16 cellular contexts compared by ENCODE assay signal in genomic region chr16:65044861-65045260, GRCh38.
DNase-seq lines count a peak whose midpoint lies in the region; ATAC-seq and TF ChIP-seq lines count a peak whose summit lies in the region.
"Had no signal": no experiment of that assay in that cellular context is flagged by ENCODE, and none has a peak within 500 bp of the region (broad histone marks: within the 10 kb centered on the region; RNA-seq: fewer than 3 reads in every experiment).

No MANE protein-coding gene starts in this region.

- peaks cover 60% of the 10 kb centered on the region for H3K4me1 Mint-ChIP-seq in HFFc6 (ENCODE audit: low read depth)
- peaks cover 38% of the 10 kb centered on the region for H3K4me1 Mint-ChIP-seq in brain
- no peaks in the 10 kb centered on the region for H3K4me1 Mint-ChIP-seq in natural killer cell treated with Interleukin-12 subunit alpha and Interleukin-12 subunit beta and Interleukin-15 and Interleukin-18, amount 100 ng/mL, for 72 hours (ENCODE audit: low read depth in 2 of 2)
- no peaks in the 10 kb centered on the region for H3K4me1 Mint-ChIP-seq in activated T-helper 17 cell treated with anti-CD3 and anti-CD28 coated beads, Interleukin-2, amount 50 U/mL, for 72 hours
- H3K4me1 Mint-ChIP-seq in activated CD4-positive, alpha-beta T cell treated with anti-CD3 and anti-CD28 coated beads, Interleukin-2, amount 10 ng/mL, durations not matched to agents 24 days and 14 days, result no peaks in the 10 kb centered on the region
- H3K4me1 Mint-ChIP-seq: naive B cell had no signal

- peak; percentile 70 for DNase-seq in HFFc6
- peak; percentile 34 for DNase-seq in hepatic stellate cell (ENCODE audit: low spot score)
- no peak for DNase-seq in SW480 (ENCODE audit: low spot score)
- DNase-seq in natural killer cell treated with Interleukin-12 subunit alpha and Interleukin-12 subunit beta and Interleukin-15 and Interleukin-18, amount 100 ng/mL, for 72 hours (ENCODE audit: low spot score), result no peak
- DNase-seq in activated CD4-positive, alpha-beta T cell treated with anti-CD3 and anti-CD28 coated beads, Interleukin-2, amount 10 ng/mL, durations not matched to agents 24 days and 14 days, result no peak
- DNase-seq: activated CD4-positive, alpha-beta T cell treated with anti-CD3 and anti-CD28 coated beads, Interleukin-2, amount 50 U/mL, for 48 hours; activated effector memory CD4-positive, alpha-beta T cell treated with Interleukin-2 at 50 U/mL for 16 hours; naive B cell; NCI-H1092; NCI-H2171; stimulated activated CD4-positive, alpha-beta T cell treated with anti-CD3 and anti-CD28 coated beads, Interleukin-2, amount 100 ng/mL, for 24 hours had no signal

- TF ChIP-seq CTCF in HFFc6 (IDR thresholded peaks at IDR 0.05) (no peak), brain (conservative IDR thresholded peaks at IDR 0.05) (no peak)

- H3K27me3 Mint-ChIP-seq in HFFc6 (ENCODE audit: insufficient read depth) (peaks cover 4% of the 10 kb centered on the region), brain (no peaks in the 10 kb centered on the region)
- H3K27me3 Mint-ChIP-seq in natural killer cell treated with Interleukin-12 subunit alpha and Interleukin-12 subunit beta and Interleukin-15 and Interleukin-18, amount 100 ng/mL, for 72 hours, result no peaks in the 10 kb centered on the region
- no peaks in the 10 kb centered on the region for H3K27me3 Mint-ChIP-seq in activated T-helper 17 cell treated with anti-CD3 and anti-CD28 coated beads, Interleukin-2, amount 50 U/mL, for 72 hours
- no peaks in the 10 kb centered on the region for H3K27me3 Mint-ChIP-seq in activated CD4-positive, alpha-beta T cell treated with anti-CD3 and anti-CD28 coated beads, Interleukin-2, amount 10 ng/mL, durations not matched to agents 24 days and 14 days
- H3K27me3 Mint-ChIP-seq: naive B cell had no signal

- H3K27ac Mint-ChIP-seq in HFFc6, result peak overlapping the region; percentile 96
- H3K27ac Mint-ChIP-seq in brain, result peak overlapping the region in 4 of 5 experiments; percentile 23 to 82 (median 72)
- H3K27ac Mint-ChIP-seq in natural killer cell treated with Interleukin-12 subunit alpha and Interleukin-12 subunit beta and Interleukin-15 and Interleukin-18, amount 100 ng/mL, for 72 hours, result no peak overlapping the region
- no peak overlapping the region for H3K27ac Mint-ChIP-seq in activated T-helper 17 cell treated with anti-CD3 and anti-CD28 coated beads, Interleukin-2, amount 50 U/mL, for 72 hours
- no peak overlapping the region for H3K27ac Mint-ChIP-seq in activated CD4-positive, alpha-beta T cell treated with anti-CD3 and anti-CD28 coated beads, Interleukin-2, amount 10 ng/mL, durations not matched to agents 24 days and 14 days
- H3K27ac Mint-ChIP-seq: naive B cell had no signal

- ATAC-seq in natural killer cell treated with Interleukin-12 subunit alpha and Interleukin-12 subunit beta and Interleukin-15 and Interleukin-18, amount 100 ng/mL, for 72 hours, result no peak
- ATAC-seq in activated T-helper 17 cell treated with anti-CD3 and anti-CD28 coated beads, Interleukin-2, amount 50 U/mL, for 72 hours (replicated peaks), result no peak
- ATAC-seq: left lobe of liver had no signal

- H3K4me3 Mint-ChIP-seq in HFFc6 (peak overlapping the region; percentile 79), brain (no peak overlapping the region)
- H3K4me3 Mint-ChIP-seq in natural killer cell treated with Interleukin-12 subunit alpha and Interleukin-12 subunit beta and Interleukin-15 and Interleukin-18, amount 100 ng/mL, for 72 hours, result no peak overlapping the region
- no peak overlapping the region for H3K4me3 Mint-ChIP-seq in activated T-helper 17 cell treated with anti-CD3 and anti-CD28 coated beads, Interleukin-2, amount 50 U/mL, for 72 hours
- H3K4me3 Mint-ChIP-seq in activated CD4-positive, alpha-beta T cell treated with anti-CD3 and anti-CD28 coated beads, Interleukin-2, amount 10 ng/mL, durations not matched to agents 24 days and 14 days, result no peak overlapping the region

- intact Hi-C loops in activated CD4-positive, alpha-beta T cell treated with anti-CD3 and anti-CD28 coated beads, Interleukin-2, amount 10 ng/mL, durations not matched to agents 24 days and 14 days (cut with micrococcal nuclease), result no loop called here

- H3K27ac ChIP-seq in temporal lobe (ENCODE audit: low read depth, low read length), result peak overlapping the region; percentile 19
- H3K27ac ChIP-seq: upper lobe of left lung had no signal

- peaks cover 6% of the 10 kb centered on the region for H3K9me3 Mint-ChIP-seq in HFFc6
- H3K9me3 Mint-ChIP-seq in brain, result peaks cover 3 to 10% (median 4%) of the 10 kb centered on the region in 5 experiments
- H3K9me3 Mint-ChIP-seq in natural killer cell treated with Interleukin-12 subunit alpha and Interleukin-12 subunit beta and Interleukin-15 and Interleukin-18, amount 100 ng/mL, for 72 hours, result peaks cover 7% of the 10 kb centered on the region
- peaks cover 10% of the 10 kb centered on the region for H3K9me3 Mint-ChIP-seq in activated T-helper 17 cell treated with anti-CD3 and anti-CD28 coated beads, Interleukin-2, amount 50 U/mL, for 72 hours
- no peaks in the 10 kb centered on the region for H3K9me3 Mint-ChIP-seq in activated CD4-positive, alpha-beta T cell treated with anti-CD3 and anti-CD28 coated beads, Interleukin-2, amount 10 ng/mL, durations not matched to agents 24 days and 14 days

- peaks cover 70% of the 10 kb centered on the region for H3K36me3 Mint-ChIP-seq in HFFc6 (ENCODE audit: low read depth)
- H3K36me3 Mint-ChIP-seq in brain, result peaks cover 63% of the 10 kb centered on the region
- no peaks in the 10 kb centered on the region for H3K36me3 Mint-ChIP-seq in natural killer cell treated with Interleukin-12 subunit alpha and Interleukin-12 subunit beta and Interleukin-15 and Interleukin-18, amount 100 ng/mL, for 72 hours
- H3K36me3 Mint-ChIP-seq in activated T-helper 17 cell treated with anti-CD3 and anti-CD28 coated beads, Interleukin-2, amount 50 U/mL, for 72 hours (ENCODE audit: low read depth), result no peaks in the 10 kb centered on the region
- no peaks in the 10 kb centered on the region for H3K36me3 Mint-ChIP-seq in activated CD4-positive, alpha-beta T cell treated with anti-CD3 and anti-CD28 coated beads, Interleukin-2, amount 10 ng/mL, durations not matched to agents 24 days and 14 days (ENCODE audit: low read depth)
- H3K36me3 Mint-ChIP-seq: naive B cell had no signal

Comparison
In these comparisons a context has a peak if more than half of its experiments do, and no peak if none do; other contexts are left out.
1. DNase-seq: peak in HFFc6 (single experiment) and hepatic stellate cell (single experiment); none in SW480 (single experiment), natural killer cell treated with Interleukin-12 subunit alpha and Interleukin-12 subunit beta and Interleukin-15 and Interleukin-18, amount 100 ng/mL, for 72 hours (single experiment) and activated CD4-positive, alpha-beta T cell treated with anti-CD3 and anti-CD28 coated beads, Interleukin-2, amount 10 ng/mL, durations not matched to agents 24 days and 14 days (single experiment).
2. H3K27ac Mint-ChIP-seq: peak in HFFc6 (single experiment) and brain (4 of 5); none in natural killer cell treated with Interleukin-12 subunit alpha and Interleukin-12 subunit beta and Interleukin-15 and Interleukin-18, amount 100 ng/mL, for 72 hours (0 of 2), activated T-helper 17 cell treated with anti-CD3 and anti-CD28 coated beads, Interleukin-2, amount 50 U/mL, for 72 hours (single experiment) and activated CD4-positive, alpha-beta T cell treated with anti-CD3 and anti-CD28 coated beads, Interleukin-2, amount 10 ng/mL, durations not matched to agents 24 days and 14 days (single experiment).